In the genomic region with DNA sequence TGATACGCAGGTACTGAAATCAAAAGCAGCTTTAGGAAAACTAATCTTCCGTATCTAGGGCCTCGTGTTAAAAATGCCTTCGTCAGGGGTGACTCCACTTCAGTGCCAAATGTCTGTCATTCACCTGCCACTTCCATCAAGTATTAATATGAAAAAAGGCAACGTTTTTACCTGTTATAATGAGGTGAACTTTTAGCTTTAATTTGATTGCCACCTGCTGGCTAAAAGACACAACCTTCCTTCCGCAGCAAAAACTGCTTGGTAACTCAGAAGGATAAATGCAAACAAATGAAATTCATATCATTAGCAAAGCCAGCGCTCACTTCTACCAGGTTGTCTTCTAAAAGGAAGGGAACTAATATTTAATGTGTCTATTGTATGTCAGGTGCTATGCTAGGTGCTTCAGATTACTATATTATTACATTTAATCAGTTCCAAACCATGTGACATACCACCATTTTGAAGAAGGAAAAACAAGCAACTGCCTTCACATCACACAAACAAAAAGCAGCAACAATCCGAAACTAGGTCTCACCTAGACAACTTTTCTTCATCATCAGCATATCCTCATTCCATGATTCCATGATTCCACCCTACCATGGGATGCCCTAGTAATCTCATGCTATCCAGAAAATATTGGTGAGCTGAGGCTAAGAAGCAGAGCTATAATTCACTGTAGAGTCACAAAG, we compare ENCODE assay signal across 8 cellular contexts. TPM values are rescaled to one million over a fixed set of nuclear protein-coding genes. Genes with fewer than 3 reads are reported as not detected.
DNase-seq lines count a peak whose midpoint lies in the region; ATAC-seq and TF ChIP-seq lines count a peak whose summit lies in the region.

No MANE protein-coding gene starts in this region.

- H3K36me3 ChIP-seq in left ventricle myocardium inferior (no peaks in the 10 kb centered on the region), prostate gland (no peaks in the 10 kb centered on the region)

- DNase-seq in left ventricle myocardium inferior: no peak
- no peak for DNase-seq in Right ventricle myocardium inferior (ENCODE audit: missing footprints)
- DNase-seq in SHP77 (lab: John Stamatoyannopoulos, UW): peak; percentile 12 to 30
- DNase-seq in prostate gland (ENCODE audit: low spot score): peak; percentile 16
- no peak for DNase-seq in NCI-H1436 treated with DMSO at 0.1 percent for 48 hours (lab: John Stamatoyannopoulos, UW)
- no peak for DNase-seq in stimulated activated CD4-positive, alpha-beta T cell treated with anti-CD3 and anti-CD28 coated beads, Interleukin-2, amount 100 ng/mL, for 48 hours

- ATAC-seq in Right ventricle myocardium inferior (no peak), HG03103 (IDR thresholded peaks at IDR 0.05; ENCODE audit: low read depth, unreplicated experiment) (peak; percentile 59), esophagus mucosa (peak; percentile 22)

- H3K27ac ChIP-seq in left ventricle myocardium inferior (replicated peaks) (no peak overlapping the region), prostate gland (no peak overlapping the region)

- TF ChIP-seq CTCF in left ventricle myocardium inferior (IDR thresholded peaks at IDR 0.05; ENCODE audit: borderline replicate concordance): peak; percentile 70
- TF ChIP-seq CTCF in prostate gland (IDR thresholded peaks at IDR 0.05): peak; percentile 35 to 83 (median 75)

- H3K4me3 ChIP-seq in left ventricle myocardium inferior (no peak overlapping the region), prostate gland (no peak overlapping the region)

- intact Hi-C loops in left ventricle myocardium inferior (cut with micrococcal nuclease) (loop anchor here (5.0 kb wide), 1 partner anchor 133 kb away; no protein-coding TSS in a partner anchor), Right ventricle myocardium inferior (cut with DNase I) (loop anchor here (1.0 kb wide), 1 partner anchor 132 kb away; no protein-coding TSS in a partner anchor), prostate gland (cut with DNase I) (loop anchor here (2.0 kb wide), 1 partner anchor 132 kb away; no protein-coding TSS in a partner anchor)

- 46% methylated on average over 8 of the region's 8 CpGs for WGBS in prostate gland

- H3K9me3 ChIP-seq in left ventricle myocardium inferior (replicated peaks) (no peaks in the 10 kb centered on the region), prostate gland (no peaks in the 10 kb centered on the region)

- H3K27me3 ChIP-seq in left ventricle myocardium inferior (ENCODE audit: low read depth) (no peaks in the 10 kb centered on the region), prostate gland (replicated peaks; ENCODE audit: insufficient read depth) (no peaks in the 10 kb centered on the region)

- no peak for TF ChIP-seq POLR2A in prostate gland (IDR thresholded peaks at IDR 0.05)

- H3K4me1 ChIP-seq in left ventricle myocardium inferior (peaks cover 16% of the 10 kb centered on the region), prostate gland (replicated peaks) (no peaks in the 10 kb centered on the region)

RNA-seq across cellular contexts. Expression of a gene that starts 20.6 kb away (rescaled TPM):
- total RNA-seq in left ventricle myocardium inferior (5.6 TPM), Right ventricle myocardium inferior (8.1 TPM), esophagus mucosa (5.3 TPM), prostate gland (10 to 100 TPM; 15.0 to 29.1 TPM)

Comparison
In these comparisons a context has a peak if more than half of its experiments do, and no peak if none do; other contexts are left out.
1. DNase-seq: peak in SHP77 (2 of 2) and prostate gland (single experiment); none in left ventricle myocardium inferior (single experiment), Right ventricle myocardium inferior (single experiment), NCI-H1436 treated with DMSO at 0.1 percent for 48 hours (single experiment) and stimulated activated CD4-positive, alpha-beta T cell treated with anti-CD3 and anti-CD28 coated beads, Interleukin-2, amount 100 ng/mL, for 48 hours (0 of 2).